In genomic region chr1:228901936-228902681, GRCh38 we compare ENCODE assay signal across 9 cellular contexts.
"Had no signal": no experiment of that assay in that cellular context is flagged by ENCODE, and none has a peak within 500 bp of the region (broad histone marks: within the 10 kb centered on the region; RNA-seq: fewer than 3 reads in every experiment).

No MANE protein-coding gene starts in this region.

- H3K27me3 ChIP-seq: adrenal gland, sigmoid colon had no signal

- H3K36me3 ChIP-seq: adrenal gland, sigmoid colon had no signal

- H3K4me1 Mint-ChIP-seq: central memory CD8-positive, alpha-beta T cell; stimulated activated naive CD8-positive, alpha-beta T cell treated with anti-CD3 and anti-CD28 coated beads, Interleukin-15, amount 100 ng/mL, for 72 hours had no signal

- H3K27ac Mint-ChIP-seq: activated CD8-positive, alpha-beta T cell treated with anti-CD3 and anti-CD28 coated beads for 36 hours; stimulated activated naive CD8-positive, alpha-beta T cell treated with anti-CD3 and anti-CD28 coated beads, Interleukin-15, amount 100 ng/mL, for 72 hours had no signal

- H3K9me3 Mint-ChIP-seq: activated CD8-positive, alpha-beta T cell treated with anti-CD3 and anti-CD28 coated beads for 36 hours; central memory CD8-positive, alpha-beta T cell; stimulated activated naive CD8-positive, alpha-beta T cell treated with anti-CD3 and anti-CD28 coated beads, Interleukin-15, amount 100 ng/mL, for 72 hours had no signal

- H3K9me3 ChIP-seq: adrenal gland, sigmoid colon had no signal

- H3K4me3 Mint-ChIP-seq: activated CD8-positive, alpha-beta T cell treated with anti-CD3 and anti-CD28 coated beads for 36 hours; central memory CD8-positive, alpha-beta T cell; naive thymus-derived CD4-positive, alpha-beta T cell; stimulated activated naive CD8-positive, alpha-beta T cell treated with anti-CD3 and anti-CD28 coated beads, Interleukin-15, amount 100 ng/mL, for 72 hours had no signal

- DNase-seq: activated CD4-positive, alpha-beta T cell treated with anti-CD3 and anti-CD28 coated beads for 4 hours; activated CD8-positive, alpha-beta T cell treated with anti-CD3 and anti-CD28 coated beads for 36 hours; activated naive CD4-positive, alpha-beta T cell treated with anti-CD3 and anti-CD28 coated beads, Interleukin-2, amount 50 U/mL, for 16 hours; naive thymus-derived CD4-positive, alpha-beta T cell; stimulated activated CD4-positive, alpha-beta T cell treated with anti-CD3 and anti-CD28 coated beads, Interleukin-2, amount 100 ng/mL, for 48 hours; stimulated activated naive CD8-positive, alpha-beta T cell treated with anti-CD3 and anti-CD28 coated beads, Interleukin-15, amount 100 ng/mL, for 72 hours had no signal

- H3K27me3 Mint-ChIP-seq: activated CD8-positive, alpha-beta T cell treated with anti-CD3 and anti-CD28 coated beads for 36 hours; central memory CD8-positive, alpha-beta T cell had no signal

- H3K4me3 ChIP-seq: adrenal gland, sigmoid colon had no signal

- ATAC-seq: activated CD8-positive, alpha-beta T cell treated with anti-CD3 and anti-CD28 coated beads for 36 hours; naive thymus-derived CD4-positive, alpha-beta T cell; stimulated activated naive CD8-positive, alpha-beta T cell treated with anti-CD3 and anti-CD28 coated beads, Interleukin-15, amount 100 ng/mL, for 72 hours had no signal

- H3K36me3 Mint-ChIP-seq: naive thymus-derived CD4-positive, alpha-beta T cell had no signal
